ENCODE assay signal across 8 cellular contexts in the genomic region with DNA sequence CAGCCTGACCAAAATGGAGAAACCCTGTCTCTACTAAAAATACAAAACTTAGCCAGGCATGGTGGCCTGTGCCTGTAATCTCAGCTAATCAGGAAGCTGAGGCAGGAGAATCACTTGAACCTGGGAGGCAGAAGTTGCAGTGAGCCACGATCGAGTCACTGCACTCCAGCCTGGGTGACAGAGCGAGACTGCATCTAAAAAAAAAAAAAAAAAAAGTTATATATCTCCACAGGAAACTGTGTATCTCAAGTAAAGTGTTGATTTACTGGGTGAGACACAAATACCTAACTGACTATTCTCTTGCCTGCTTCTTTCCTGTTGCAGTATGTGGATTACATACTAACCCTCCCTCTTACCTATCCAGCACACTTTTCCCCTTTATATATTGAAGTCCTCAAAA. TPM values are rescaled to one million over a fixed set of nuclear protein-coding genes. Genes with fewer than 3 reads are reported as not detected.
DNase-seq lines count a peak whose midpoint lies in the region; ATAC-seq, FAIRE-seq and TF ChIP-seq lines count a peak whose summit lies in the region.
"Not testable (repeated sequence)": the region's sequence is repeated elsewhere in the genome, so short reads cannot be mapped to it uniquely, and the experiment has no call there.
"Had no signal": no experiment of that assay in that cellular context is flagged by ENCODE, and none has a peak within 500 bp of the region (broad histone marks: within the 10 kb centered on the region; RNA-seq: fewer than 3 reads in every experiment).

No MANE protein-coding gene starts in this region.

- not testable (repeated sequence) for H3K36me3 ChIP-seq in CD8-positive, alpha-beta T cell (ENCODE audit: insufficient read depth, low read length); GM23248 (ENCODE audit: low read depth); bronchial epithelial cell (ENCODE audit: control insufficient read depth, insufficient read depth, low read length)

- not testable (repeated sequence) for FAIRE-seq in bronchial epithelial cell (lab: Jason Lieb, UNC)

- intact Hi-C loops in CD8-positive, alpha-beta T cell (cut with DNase I, micrococcal nuclease); activated CD4-positive, alpha-beta memory T cell treated with anti-CD3 and anti-CD28 coated beads for 36 hours (cut with micrococcal nuclease); natural killer cell (cut with micrococcal nuclease): not testable (repeated sequence)

- not testable (repeated sequence) for DNase-seq in CD8-positive, alpha-beta T cell; natural killer cell
- DNase-seq in GM23248 (peak; percentile 37), M059J (ENCODE audit: low read depth) (peak; percentile 22), bronchial epithelial cell (ENCODE audit: low read depth) (peak; percentile 34), kidney tubule cell (ENCODE audit: low spot score) (peak; percentile 67)
- peak; percentile 25 for DNase-seq in activated CD4-positive, alpha-beta memory T cell treated with anti-CD3 and anti-CD28 coated beads for 36 hours

- CTCF ChIA-PET in CD8-positive, alpha-beta T cell (lab: Charles Lee): interaction anchor here (1.6 to 11.5 kb wide), 3 partner anchors 28 to 194 kb away, joined by 8 to 222 read pairs (median 10); partner anchors contain the start of genes ZNF491 and ZNF700
- CTCF ChIA-PET in activated CD4-positive, alpha-beta memory T cell treated with anti-CD3 and anti-CD28 coated beads for 36 hours (lab: Charles Lee): interaction anchor here (0.7 to 9.0 kb wide), 7 partner anchors 28 to 194 kb away, joined by 3 to 150 read pairs (median 3); partner anchors contain the start of genes ZNF20, ZNF700 and ZNF763

- not testable (repeated sequence) for H4K20me1 ChIP-seq in GM23248 (ENCODE audit: insufficient read depth)

- not testable (repeated sequence) for H3F3A ChIP-seq in GM23248 (ENCODE audit: insufficient read depth)

- not testable (repeated sequence) for H3K4me3 ChIP-seq in CD8-positive, alpha-beta T cell (ENCODE audit: low read depth, low read length); GM23248; bronchial epithelial cell (ENCODE audit: low read depth, low read length)

- POLR2A ChIA-PET in CD8-positive, alpha-beta T cell (lab: Charles Lee): interaction anchor here (0.6 kb wide), 1 partner anchor 25 kb away, joined by 3 read pairs; no protein-coding TSS in a partner anchor
- POLR2A ChIA-PET in activated CD4-positive, alpha-beta memory T cell treated with anti-CD3 and anti-CD28 coated beads for 36 hours (lab: Charles Lee): not testable (repeated sequence)

- ATAC-seq in CD8-positive, alpha-beta T cell; natural killer cell: not testable (repeated sequence)

- H3K9ac ChIP-seq in GM23248: peak overlapping the region; percentile 18; the same call in 1 of the 2 replicates

- not testable (repeated sequence) for H2AFZ ChIP-seq in GM23248

- H3K9me3 Mint-ChIP-seq in CD8-positive, alpha-beta T cell; activated CD4-positive, alpha-beta memory T cell treated with anti-CD3 and anti-CD28 coated beads for 36 hours; natural killer cell: not testable (repeated sequence)

- H3K4me1 ChIP-seq in CD8-positive, alpha-beta T cell (ENCODE audit: insufficient read depth, low read length): not testable (repeated sequence)
- peaks cover 19% of the 10 kb centered on the region; the same call in 1 of the 2 replicates for H3K4me1 ChIP-seq in GM23248 (ENCODE audit: insufficient read depth)

- peak overlapping the region; percentile 1 for H3K27ac Mint-ChIP-seq in CD8-positive, alpha-beta T cell
- H3K27ac Mint-ChIP-seq in activated CD4-positive, alpha-beta memory T cell treated with anti-CD3 and anti-CD28 coated beads for 36 hours: not testable (repeated sequence)
- peak overlapping the region; percentile 29 to 33 for H3K27ac Mint-ChIP-seq in natural killer cell

- H3K4me2 ChIP-seq in GM23248 (ENCODE audit: unreplicated experiment): not testable (repeated sequence)

- not testable (repeated sequence) for H3K27me3 ChIP-seq in CD8-positive, alpha-beta T cell (ENCODE audit: insufficient read depth, low read length); GM23248 (replicated peaks; ENCODE audit: insufficient read depth); bronchial epithelial cell (ENCODE audit: control insufficient read depth, insufficient read depth, low read length)

- not testable (repeated sequence) for H3K4me3 Mint-ChIP-seq in CD8-positive, alpha-beta T cell; activated CD4-positive, alpha-beta memory T cell treated with anti-CD3 and anti-CD28 coated beads for 36 hours; natural killer cell

- WGBS in GM23248 (ENCODE audit: low coverage in 1 of 2, low lambda C conversion rate in 2 of 2, missing lambda C conversion rate in 2 of 2), 2 experiments: 45 to 46% methylated on average over 3 of the region's 3 CpGs

- H3K9me2 ChIP-seq in GM23248 (ENCODE audit: insufficient read depth): not testable (repeated sequence)

- peaks cover 21% of the 10 kb centered on the region for H3K36me3 Mint-ChIP-seq in CD8-positive, alpha-beta T cell
- H3K36me3 Mint-ChIP-seq in activated CD4-positive, alpha-beta memory T cell treated with anti-CD3 and anti-CD28 coated beads for 36 hours; natural killer cell: not testable (repeated sequence)

- not testable (repeated sequence) for H3K27ac ChIP-seq in CD8-positive, alpha-beta T cell (ENCODE audit: low read depth, low read length)
- peak overlapping the region; percentile 43 for H3K27ac ChIP-seq in GM23248

- peaks cover 47% of the 10 kb centered on the region for H3K4me1 Mint-ChIP-seq in CD8-positive, alpha-beta T cell (ENCODE audit: low read depth)
- peaks cover 18% of the 10 kb centered on the region for H3K4me1 Mint-ChIP-seq in activated CD4-positive, alpha-beta memory T cell treated with anti-CD3 and anti-CD28 coated beads for 36 hours (ENCODE audit: low read depth)
- peaks cover 36 to 41% of the 10 kb centered on the region in 2 donors for H3K4me1 Mint-ChIP-seq in natural killer cell

- not testable (repeated sequence) for H3K9me3 ChIP-seq in CD8-positive, alpha-beta T cell (ENCODE audit: low read length); GM23248 (ENCODE audit: low read depth)

- not testable (repeated sequence) for H3K27me3 Mint-ChIP-seq in CD8-positive, alpha-beta T cell (ENCODE audit: low read depth); activated CD4-positive, alpha-beta memory T cell treated with anti-CD3 and anti-CD28 coated beads for 36 hours; natural killer cell (ENCODE audit: low read depth in 2 of 2)

- TF ChIP-seq CTCF in CD8-positive, alpha-beta T cell (IDR thresholded peaks at IDR 0.05); bronchial epithelial cell (IDR thresholded peaks at IDR 0.05; ENCODE audit: insufficient read depth, low read length, severe bottlenecking); natural killer cell (IDR thresholded peaks at IDR 0.05): not testable (repeated sequence)

- peaks cover 73% of the 10 kb centered on the region for H3K79me2 ChIP-seq in GM23248 (ENCODE audit: insufficient read depth)

- in situ Hi-C loops in GM23248 (cut with MboI): not testable (repeated sequence)

RNA-seq across cellular contexts. Expression of gene ZNF763, which starts 27.1 kb away (rescaled TPM):
- 1 to 10 TPM; 1.5 to 1.8 TPM for total RNA-seq in CD8-positive, alpha-beta T cell
- total RNA-seq in GM23248 (2014; rRNA removed; shearing (Covaris generic)): 0.63 and 1.8 TPM in 2 replicates
- polyA plus RNA-seq in GM23248 (2016; fragmentation: Nextera tagmentation; extraction: Ambion mirVana): 1.4 and 1.6 TPM in 2 replicates
- 0.76 and 2.4 TPM in 2 replicates for total RNA-seq in M059J (2014; rRNA removed; shearing (Covaris generic))
- 1 to 10 TPM in 1 of 2 experiments, under 1 TPM in 1; 0.97 to 1.6 TPM for total RNA-seq in activated CD4-positive, alpha-beta memory T cell treated with anti-CD3 and anti-CD28 coated beads for 36 hours
- total RNA-seq in bronchial epithelial cell: 0.79 and 1.3 TPM in 2 replicates
- total RNA-seq in natural killer cell: 1 to 10 TPM; 4.8 to 7.7 (median 5.8) TPM
- total RNA-seq: H7 had no signal

RNA-seq across cellular contexts. Expression of gene ZNF433, which starts 43.5 kb away (rescaled TPM):
- 1 to 10 TPM; 1.0 to 2.1 TPM for total RNA-seq in CD8-positive, alpha-beta T cell
- total RNA-seq in GM23248 (2014; rRNA removed; shearing (Covaris generic)): 1.5 and 7.6 TPM in 2 replicates
- 4.2 and 5.0 TPM in 2 replicates for polyA plus RNA-seq in GM23248 (2016; fragmentation: Nextera tagmentation; extraction: Ambion mirVana)
- total RNA-seq in M059J (2014; rRNA removed; shearing (Covaris generic)): 3.4 and 7.4 TPM in 2 replicates
- total RNA-seq in activated CD4-positive, alpha-beta memory T cell treated with anti-CD3 and anti-CD28 coated beads for 36 hours: under 1 TPM; 0.27 to 0.33 TPM
- total RNA-seq in bronchial epithelial cell (5.5 and 8.8 TPM in 2 replicates), natural killer cell (1 to 10 TPM; 3.4 to 9.0 (median 3.9) TPM)
- total RNA-seq: H7 had no signal
